In the genomic region with DNA sequence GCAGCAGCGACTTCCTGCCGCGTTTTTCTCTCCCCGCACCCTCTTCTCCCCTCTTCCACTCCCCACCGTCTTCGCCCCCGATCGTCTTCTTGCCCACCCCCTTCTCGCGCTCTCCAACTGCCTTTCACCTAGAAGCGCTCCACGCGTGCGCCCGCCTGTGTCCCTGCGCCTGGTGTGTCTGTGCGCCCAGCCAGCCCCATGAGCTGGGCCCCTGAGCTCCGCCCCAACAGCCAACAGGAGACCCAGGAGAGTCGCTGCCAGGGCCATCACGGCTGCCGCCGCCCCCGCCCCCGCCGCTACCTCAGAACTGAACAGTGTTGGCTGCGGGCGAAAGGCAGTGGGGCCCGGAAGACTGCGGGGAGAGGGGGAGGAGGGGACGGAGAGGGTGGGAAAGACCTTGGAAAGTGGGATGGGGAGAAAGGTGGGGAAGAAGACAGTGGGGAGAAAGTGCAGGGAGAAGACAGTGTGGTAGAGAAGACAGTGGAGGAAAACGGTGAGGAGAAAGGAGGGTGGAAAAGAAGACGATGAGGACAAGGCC, we compare ENCODE assay signal across 9 cellular contexts. TPM values are rescaled to one million over a fixed set of nuclear protein-coding genes. Genes with fewer than 3 reads are reported as not detected.
DNase-seq lines count a peak whose midpoint lies in the region; ATAC-seq, FAIRE-seq and TF ChIP-seq lines count a peak whose summit lies in the region.
"Not testable (repeated sequence)": the region's sequence is repeated elsewhere in the genome, so short reads cannot be mapped to it uniquely, and the experiment has no call there.
"Had no signal": no experiment of that assay in that cellular context is flagged by ENCODE, and none has a peak within 500 bp of the region (broad histone marks: within the 10 kb centered on the region; RNA-seq: fewer than 3 reads in every experiment).

No MANE protein-coding gene starts in this region.

- ATAC-seq in GM18520 (IDR thresholded peaks at IDR 0.05; ENCODE audit: unreplicated experiment) (peak; percentile 43), GM23338 (peak; percentile 86), HG03442 (IDR thresholded peaks at IDR 0.05; ENCODE audit: unreplicated experiment) (peak; percentile 75), T-cell (replicated peaks in 1 of 4) (peak; percentile 92 to 96 (median 94))

- POLR2A ChIA-PET in T-cell (lab: Charles Lee): not testable (repeated sequence)

- H3K4me1 ChIP-seq in GM23338 (ENCODE audit: insufficient read depth): peaks cover 13% of the 10 kb centered on the region
- not testable (repeated sequence) for H3K4me1 ChIP-seq in breast epithelium; keratinocyte (ENCODE audit: control insufficient read depth, extremely low read depth, insufficient read depth, low read length)

- not testable (repeated sequence) for H3K9me3 ChIP-seq in breast epithelium; keratinocyte (ENCODE audit: control insufficient read depth, low read depth, low read length)

- not testable (repeated sequence) for H3K9me2 ChIP-seq in GM23338 (ENCODE audit: insufficient read depth)

- H3K9me1 ChIP-seq in keratinocyte (ENCODE audit: control insufficient read depth, extremely low read depth, insufficient read depth, low read length): not testable (repeated sequence)

- CTCF ChIA-PET in T-cell (lab: Charles Lee): not testable (repeated sequence)

- H3K36me3 Mint-ChIP-seq in GM23338 (ENCODE audit: low read depth); T-cell; progenitor cell of endocrine pancreas (ENCODE audit: insufficient read depth): not testable (repeated sequence)

- peaks cover 12% of the 10 kb centered on the region; the same call in 1 of the 2 replicates for H3K79me2 ChIP-seq in GM23338 (replicated peaks; ENCODE audit: insufficient read depth)
- H3K79me2 ChIP-seq in keratinocyte (ENCODE audit: control insufficient read depth, insufficient read depth, low read length): not testable (repeated sequence)

- H3K27ac ChIP-seq in GM23338 (ENCODE audit: low read depth); keratinocyte (ENCODE audit: control insufficient read depth, insufficient read depth, low read length): not testable (repeated sequence)
- peak overlapping the region; percentile 89 to 91 for H3K27ac ChIP-seq in breast epithelium

- not testable (repeated sequence) for H3K36me3 ChIP-seq in GM23338 (ENCODE audit: insufficient read depth); breast epithelium; keratinocyte (ENCODE audit: control insufficient read depth in 2 of 2, extremely low read depth in 1 of 2, insufficient read depth in 2 of 2, low read length in 2 of 2)

- not testable (repeated sequence) for H3K4me3 Mint-ChIP-seq in GM23338
- H3K4me3 Mint-ChIP-seq in T-cell: peak overlapping the region in 1 of 3 donors; percentile 97
- H3K4me3 Mint-ChIP-seq in progenitor cell of endocrine pancreas (ENCODE audit: low read depth): peak overlapping the region; percentile 82

- not testable (repeated sequence) for H4K20me1 ChIP-seq in GM23338 (replicated peaks; ENCODE audit: insufficient read depth); keratinocyte (ENCODE audit: control insufficient read depth, extremely low read depth, insufficient read depth, low read length)

- H3K4me3 ChIP-seq in GM23338 (peak overlapping the region; percentile 74; the same call in 1 of the 2 replicates), breast epithelium (peak overlapping the region; percentile 35 to 67 (median 58)), keratinocyte (ENCODE audit: control insufficient read depth in 2 of 3, extremely low read depth in 1 of 3, insufficient read depth in 2 of 3, low read depth in 1 of 3, low read length in 3 of 3) (peak overlapping the region in 2 of 3 experiments; percentile 44 to 67)

- H3K4me2 ChIP-seq in GM23338 (peak overlapping the region; percentile 85; the same call in 1 of the 2 replicates), keratinocyte (ENCODE audit: control insufficient read depth, extremely low read depth, insufficient read depth, low read depth, low read length) (peak overlapping the region; percentile 64)

- not testable (repeated sequence) for TF ChIP-seq CTCF in GM23338 (conservative IDR thresholded peaks at IDR 0.05; ENCODE audit: low read depth in 2 of 2); breast epithelium (IDR thresholded peaks at IDR 0.05); keratinocyte (optimal IDR thresholded peaks at IDR 0.05 in 1 of 3, IDR thresholded peaks at IDR 0.05 in 1 of 3, conservative IDR thresholded peaks at IDR 0.05 in 1 of 3; ENCODE audit: extremely low read depth in 1 of 3, insufficient read depth in 2 of 3, low read length in 3 of 3); progenitor cell of endocrine pancreas (IDR thresholded peaks at IDR 0.05; ENCODE audit: unreplicated experiment)

- not testable (repeated sequence) for TF ChIP-seq POLR2A in breast epithelium (IDR thresholded peaks at IDR 0.05)

- H3F3A ChIP-seq in GM23338 (replicated peaks; ENCODE audit: low read depth): not testable (repeated sequence)

- dilution Hi-C loops in keratinocyte (cut with MboI; ENCODE audit: extremely low pct_ligation_motif_present, low sequenced_read_pairs): not testable (repeated sequence)

- FAIRE-seq in keratinocyte (lab: Jason Lieb, UNC): not testable (repeated sequence)

- intact Hi-C loops in breast epithelium (cut with DNase I; ENCODE audit: low total_unique reads): not testable (repeated sequence)

- not testable (repeated sequence) for H3K27me3 ChIP-seq in GM23338 (ENCODE audit: insufficient read depth); breast epithelium; keratinocyte (ENCODE audit: control insufficient read depth, extremely low read depth, insufficient read depth, low read length)

- H3K9ac ChIP-seq in keratinocyte (ENCODE audit: control insufficient read depth, extremely low read depth, insufficient read depth, low read length): peak overlapping the region; percentile 70

- H3K27ac Mint-ChIP-seq in GM23338, T-cell, progenitor cell of endocrine pancreas: not testable (repeated sequence)

- DNase-seq in GM23338 (ENCODE audit: low spot score); breast epithelium (ENCODE audit: low spot score in 2 of 2); keratinocyte (ENCODE audit: low read depth, low spot score); progenitor cell of endocrine pancreas (ENCODE audit: low spot score, unreplicated experiment): not testable (repeated sequence)
- DNase-seq in T-cell: peak in 2 of 34 experiments; percentile 17 to 19

- not testable (repeated sequence) for H3K27me3 Mint-ChIP-seq in GM23338 (ENCODE audit: insufficient read depth, low read depth, poor library complexity); T-cell; progenitor cell of endocrine pancreas

- H2AFZ ChIP-seq in GM23338; keratinocyte (ENCODE audit: control insufficient read depth, low read length): not testable (repeated sequence)

- peaks cover 17% of the 10 kb centered on the region for H3K4me1 Mint-ChIP-seq in GM23338
- H3K4me1 Mint-ChIP-seq in T-cell: peaks cover 19 to 34% (median 28%) of the 10 kb centered on the region in 3 donors
- peaks cover 15% of the 10 kb centered on the region for H3K4me1 Mint-ChIP-seq in progenitor cell of endocrine pancreas (ENCODE audit: low read depth)

- not testable (repeated sequence) for H3K9me3 Mint-ChIP-seq in GM23338; T-cell; progenitor cell of endocrine pancreas (ENCODE audit: low read depth)

RNA-seq across cellular contexts. Expression of a gene that starts 34.5 kb away (rescaled TPM):
- total RNA-seq in GM23338 (2014; rRNA removed; shearing (Covaris generic)): 0.12 and 0.42 TPM in 2 replicates
- polyA plus RNA-seq in GM23338 (2016; fragmentation: Nextera tagmentation; extraction: Ambion mirVana) (0.18 and 0.56 TPM in 2 replicates), keratinocyte (0.31 to 1.7 TPM in 2 of 3 replicates, not detected in the other)
- total RNA-seq in T-cell (not detected), breast epithelium (under 1 TPM in 2 of 3 donors, not detected in 1; 0.32 to 0.73 TPM), progenitor cell of endocrine pancreas (not detected in 2 replicates)
- polyA plus RNA-seq in keratinocyte (2011; ENCODE audit: low read depth): 0.90 TPM
- polyA plus RNA-seq in keratinocyte (2011; cell fraction: cytosol; rRNA removed): 0.06 TPM in 1 of 2 replicates, not detected in the other
- 0.27 and 1.00 TPM in 2 replicates for polyA plus RNA-seq in keratinocyte (2011; cell fraction: nucleus; rRNA removed)
- polyA plus RNA-seq in keratinocyte (2012; ENCODE audit: low replicate concordance): 1.4 TPM in 1 of 2 replicates, not detected in the other
- not detected in 3 replicates for polyA minus RNA-seq in keratinocyte
- polyA minus RNA-seq in keratinocyte (2011; cell fraction: cytosol; rRNA and poly(A)+ RNA removed): not detected
- polyA minus RNA-seq in keratinocyte (2011; cell fraction: nucleus; rRNA and poly(A)+ RNA removed): not detected in 2 replicates
- total RNA-seq: activated CD4-positive, alpha-beta T cell treated with anti-CD3 and anti-CD28 coated beads, Interleukin-2, amount 10 ng/mL, durations not matched to agents 24 days and 14 days had no signal
- polyA plus RNA-seq: immature natural killer cell had no signal

RNA-seq across cellular contexts. Expression of a gene that starts 48.7 kb away (rescaled TPM):
- total RNA-seq in GM23338 (2014; rRNA removed; shearing (Covaris generic)): 33.3 and 33.5 TPM in 2 replicates
- polyA plus RNA-seq in GM23338 (2016; fragmentation: Nextera tagmentation; extraction: Ambion mirVana) (21.6 and 22.8 TPM in 2 replicates), keratinocyte (11.7 to 15.7 TPM (median 14.6 TPM) in 3 replicates)
- total RNA-seq in T-cell (10 to 100 TPM in 3 of 5 donors, 1 to 10 TPM in 2; 8.3 to 14.7 (median 13.1) TPM), breast epithelium (100 to 1,000 TPM in 1 of 3 donors, 10 to 100 TPM in 2; 38.3 to 144 (median 47.1) TPM), progenitor cell of endocrine pancreas (36.1 and 36.6 TPM in 2 replicates)
- polyA plus RNA-seq in keratinocyte (2011; ENCODE audit: low read depth): 2.2 TPM
- 8.4 and 10.4 TPM in 2 replicates for polyA plus RNA-seq in keratinocyte (2011; cell fraction: cytosol; rRNA removed)
- polyA plus RNA-seq in keratinocyte (2011; cell fraction: nucleus; rRNA removed): 11.0 and 14.0 TPM in 2 replicates
- 2.6 and 13.7 TPM in 2 replicates for polyA plus RNA-seq in keratinocyte (2012; ENCODE audit: low replicate concordance)
- polyA minus RNA-seq in keratinocyte: 10.2 to 18.0 TPM (median 14.4 TPM) in 3 replicates
- polyA minus RNA-seq in keratinocyte (2011; cell fraction: cytosol; rRNA and poly(A)+ RNA removed): 13.2 TPM
- polyA minus RNA-seq in keratinocyte (2011; cell fraction: nucleus; rRNA and poly(A)+ RNA removed): 6.6 and 7.6 TPM in 2 replicates

Comparison
In these comparisons a context has a peak if more than half of its experiments do, and no peak if none do; other contexts are left out.
1. ATAC-seq: peak in every context shown above with its lines; median percentile 94 in T-cell; 86 in GM23338; 75 in HG03442; 43 in GM18520.